Comparison of ENCODE assay signal across 8 cellular contexts in the genomic region with DNA sequence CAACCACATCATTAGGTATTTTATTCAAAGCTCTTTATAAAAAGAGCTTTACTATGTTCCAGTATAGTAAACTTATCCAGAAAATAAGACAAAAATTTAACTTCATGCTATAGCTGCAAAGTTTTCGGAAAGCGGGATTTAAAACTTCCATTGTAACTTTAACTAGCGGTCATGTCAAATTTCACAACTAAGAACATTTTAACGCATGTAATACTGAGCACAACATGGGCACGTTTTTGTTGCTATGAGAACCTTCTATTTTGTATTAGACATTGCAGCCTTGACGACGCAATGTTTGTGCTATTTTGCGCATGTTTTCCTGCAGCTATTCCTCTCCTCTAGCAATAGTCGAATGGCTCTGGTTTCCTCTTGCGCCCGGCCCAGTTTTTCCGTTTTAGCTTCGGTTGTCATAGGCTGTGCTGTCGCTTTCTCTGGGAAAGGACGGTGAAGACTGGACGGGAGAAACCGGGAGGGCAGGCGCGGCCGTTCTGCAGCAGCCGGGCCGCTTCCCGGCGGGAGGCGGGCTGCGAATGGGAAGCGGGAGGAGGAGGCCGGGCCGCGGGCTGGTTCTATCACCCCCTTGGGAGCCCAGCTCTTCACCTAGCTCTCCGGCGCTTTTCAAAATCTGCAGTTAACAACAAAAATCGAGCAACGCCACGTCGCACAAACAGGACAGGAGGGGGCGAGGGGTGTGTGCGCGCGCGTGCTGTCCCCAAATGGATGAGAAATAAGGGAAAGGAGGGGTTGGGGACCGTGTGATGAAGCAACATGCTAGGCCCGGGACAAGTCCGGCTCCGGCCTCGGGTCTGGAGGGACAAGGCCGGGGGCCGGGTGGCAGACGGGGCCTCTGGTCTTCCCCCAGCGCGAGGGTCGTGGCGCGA.
DNase-seq lines count a peak whose midpoint lies in the region; ATAC-seq, FAIRE-seq and TF ChIP-seq lines count a peak whose summit lies in the region.

No MANE protein-coding gene starts in this region.

- H3K4me3 Mint-ChIP-seq in activated naive CD4-positive, alpha-beta T cell treated with anti-CD3 and anti-CD28 coated beads, Interleukin-2, amount 50 U/mL, for 24 hours: peak overlapping the region; percentile 91

- DNase-seq in DND-41 (peak; percentile 47), H54 (ENCODE audit: insufficient read length, low spot score) (peak; percentile 30), LNCaP clone FGC (ENCODE audit: low read depth) (peak; percentile 49), SHP77 (lab: John Stamatoyannopoulos, UW) (peak; percentile 85), glomerular visceral epithelial cell (ENCODE audit: extremely low spot score) (peak; percentile 87), osteoblast (ENCODE audit: insufficient read length, low spot score, missing footprints) (peak; percentile 88), tibial artery (peak; percentile 77 to 89)

- H3K4me2 ChIP-seq in DND-41 (ENCODE audit: insufficient read depth, low read length): peak overlapping the region; percentile 73
- peak overlapping the region; percentile 79 for H3K4me2 ChIP-seq in osteoblast (ENCODE audit: insufficient read depth, low read length)

- peak; percentile 36 for ATAC-seq in DND-41 (ENCODE audit: insufficient read depth, low read depth)

- H3K4me1 ChIP-seq in DND-41 (ENCODE audit: insufficient read depth, low read length) (peaks cover 25% of the 10 kb centered on the region), osteoblast (ENCODE audit: insufficient read depth, low read length) (peaks cover 23% of the 10 kb centered on the region), tibial artery (peaks cover 0 to 26% (median 16%) of the 10 kb centered on the region in 4 donors)

- H3K27me3 Mint-ChIP-seq in activated naive CD4-positive, alpha-beta T cell treated with anti-CD3 and anti-CD28 coated beads, Interleukin-2, amount 50 U/mL, for 24 hours: no peaks in the 10 kb centered on the region

- H3K27ac ChIP-seq in DND-41 (ENCODE audit: low read length): peak overlapping the region; percentile 96
- peak overlapping the region; percentile 93 for H3K27ac ChIP-seq in osteoblast (ENCODE audit: low read depth, low read length)
- peak overlapping the region; percentile 99 to 100 for H3K27ac ChIP-seq in tibial artery

- TF ChIP-seq POLR2A in H54 (IDR thresholded peaks at IDR 0.05; ENCODE audit: low read depth, low read length): peak; percentile 31; the same call in 1 of the 2 replicates

- H3K9ac ChIP-seq in DND-41 (ENCODE audit: low read depth, low read length): peak overlapping the region; percentile 94

- H4K20me1 ChIP-seq in DND-41 (ENCODE audit: insufficient read depth, low read length) (no peaks in the 10 kb centered on the region), osteoblast (ENCODE audit: insufficient read depth, low read length) (no peaks in the 10 kb centered on the region)

- H2AFZ ChIP-seq in DND-41 (ENCODE audit: low read depth, low read length): peak overlapping the region; percentile 78
- peak overlapping the region; percentile 35 for H2AFZ ChIP-seq in osteoblast (ENCODE audit: low read length)

- TF ChIP-seq CTCF in DND-41 (IDR thresholded peaks at IDR 0.05; ENCODE audit: borderline replicate concordance, extremely low read depth, low read length, poor library complexity, severe bottlenecking): no peak
- TF ChIP-seq CTCF in LNCaP clone FGC (IDR thresholded peaks at IDR 0.05; ENCODE audit: control insufficient read depth, extremely low read depth, insufficient read depth): no peak
- no peak for TF ChIP-seq CTCF in osteoblast (IDR thresholded peaks at IDR 0.05; ENCODE audit: extremely low read depth, low read depth, low read length)
- TF ChIP-seq CTCF in tibial artery (IDR thresholded peaks at IDR 0.05): no peak

- H3K27ac Mint-ChIP-seq in activated naive CD4-positive, alpha-beta T cell treated with anti-CD3 and anti-CD28 coated beads, Interleukin-2, amount 50 U/mL, for 24 hours: peak overlapping the region; percentile 97

- peak overlapping the region; percentile 27 to 72; a peak in 3 of 4 replicates for H3K4me3 ChIP-seq in DND-41 (ENCODE audit: low read depth in 1 of 2, low read length in 2 of 2)
- H3K4me3 ChIP-seq in LNCaP clone FGC (ENCODE audit: low read depth, low read length): peak overlapping the region; percentile 61
- H3K4me3 ChIP-seq in osteoblast (ENCODE audit: insufficient read depth, low read length): peak overlapping the region; percentile 89
- peak overlapping the region; percentile 70 to 81 for H3K4me3 ChIP-seq in tibial artery

- H3K36me3 Mint-ChIP-seq in activated naive CD4-positive, alpha-beta T cell treated with anti-CD3 and anti-CD28 coated beads, Interleukin-2, amount 50 U/mL, for 24 hours: no peaks in the 10 kb centered on the region

- H3K36me3 ChIP-seq in DND-41 (ENCODE audit: insufficient read depth, low read length): no peaks in the 10 kb centered on the region
- H3K36me3 ChIP-seq in osteoblast (ENCODE audit: insufficient read depth, low read length): no peaks in the 10 kb centered on the region
- H3K36me3 ChIP-seq in tibial artery: no peaks in the 10 kb centered on the region

- FAIRE-seq in H54 (lab: Jason Lieb, UNC): no peak

- intact Hi-C loops in tibial artery (cut with DNase I; ENCODE audit: low total_unique reads): loop anchor here (1.0 to 2.0 kb wide), 3 partner anchors 105 to 317 kb away; a partner anchor contains a TSS

- H3K4me1 Mint-ChIP-seq in activated naive CD4-positive, alpha-beta T cell treated with anti-CD3 and anti-CD28 coated beads, Interleukin-2, amount 50 U/mL, for 24 hours: peaks cover 28% of the 10 kb centered on the region

- peaks cover 30% of the 10 kb centered on the region for H3K79me2 ChIP-seq in DND-41 (ENCODE audit: insufficient read depth, low read length)
- H3K79me2 ChIP-seq in osteoblast (ENCODE audit: insufficient read depth, low read length): peaks cover 5% of the 10 kb centered on the region

- no peaks in the 10 kb centered on the region for H3K9me3 ChIP-seq in DND-41 (ENCODE audit: insufficient read depth, low read length, severe bottlenecking)
- no peaks in the 10 kb centered on the region for H3K9me3 ChIP-seq in osteoblast (ENCODE audit: low read depth, low read length)
- no peaks in the 10 kb centered on the region for H3K9me3 ChIP-seq in tibial artery

- H3K9me3 Mint-ChIP-seq in activated naive CD4-positive, alpha-beta T cell treated with anti-CD3 and anti-CD28 coated beads, Interleukin-2, amount 50 U/mL, for 24 hours: no peaks in the 10 kb centered on the region

- H3K27me3 ChIP-seq in DND-41 (ENCODE audit: insufficient read depth, low read length, poor library complexity): no peaks in the 10 kb centered on the region
- H3K27me3 ChIP-seq in osteoblast (ENCODE audit: insufficient read depth, low read length): no peaks in the 10 kb centered on the region
- no peaks in the 10 kb centered on the region for H3K27me3 ChIP-seq in tibial artery

Comparison
In these comparisons a context has a peak if more than half of its experiments do, and no peak if none do; other contexts are left out.
1. Peak in every context shown above with its lines: DNase-seq, ATAC-seq, H3K4me3 ChIP-seq and H3K27ac ChIP-seq.
2. DNase-seq: peak in every context shown above with its lines; median percentile 88 in osteoblast; 87 in glomerular visceral epithelial cell; 85 in SHP77; 83 in tibial artery; 49 in LNCaP clone FGC; 47 in DND-41; 30 in H54.